ENCODE assay signal across 1 cellular context in genomic region chr11:116771935-116772334, GRCh38.
A peak's percentile ranks its signal among the peaks of the same experiment; 100 is the strongest.
TF ChIP-seq lines count a peak whose summit lies in the region.

No MANE protein-coding gene starts in this region.

TF ChIP-seq in HEK293, 187 proteins besides CTCF, POLR2A, EP300 and RAD21 (continued from another document):
- TF ChIP-seq PRDM10 (tag by site-specific recombination; IDR thresholded peaks at IDR 0.05), result peak; percentile 20; the same call in 1 of the 2 replicates
